18 cellular contexts compared by ENCODE assay signal in genomic region chr22:50672041-50672440, GRCh38. TPM values are rescaled to one million over a fixed set of nuclear protein-coding genes. Genes with fewer than 3 reads are reported as not detected.
DNase-seq lines count a peak whose midpoint lies in the region; ATAC-seq, FAIRE-seq and TF ChIP-seq lines count a peak whose summit lies in the region.
"Had no signal": no experiment of that assay in that cellular context is flagged by ENCODE, and none has a peak within 500 bp of the region (broad histone marks: within the 10 kb centered on the region; RNA-seq: fewer than 3 reads in every experiment).

No MANE protein-coding gene starts in this region.

- no peak overlapping the region for H2AFZ ChIP-seq in endothelial cell of umbilical vein (ENCODE audit: low read depth, low read length)

- intact Hi-C loops in endothelial cell of umbilical vein (cut with micrococcal nuclease): loop anchor here (1.0 to 5.0 kb wide), 6 partner anchors 16 to 147 kb away; partner anchors contain the start of genes ARSA, CPT1B and SCO2

- TF ChIP-seq POLR2A in endothelial cell of umbilical vein (IDR thresholded peaks at IDR 0.05; ENCODE audit: low read depth, low read length): no peak

- DNase-seq in KG1 (lab: John Stamatoyannopoulos, UW) (peak; percentile 68), endothelial cell of umbilical vein (ENCODE audit: low read depth, low spot score) (no peak), lung (ENCODE audit: low spot score) (no peak), substantia nigra (lab: John Stamatoyannopoulos, UW) (no peak), SJCRH30 (no peak), DMS114 treated with DMSO at 0.1 percent for 48 hours (lab: John Stamatoyannopoulos, UW; ENCODE audit: unreplicated experiment) (no peak), NCI-H226 (no peak)
- DNase-seq in stimulated activated effector memory CD8-positive, alpha-beta T cell treated with anti-CD3 and anti-CD28 coated beads, Interleukin-12 subunit alpha, Interleukin-12 subunit beta, amount 100 ng/mL, for 72 hours (ENCODE audit: low spot score in 2 of 2): no peak
- DNase-seq: activated CD8-positive, alpha-beta memory T cell treated with anti-CD3 and anti-CD28 coated beads, Interleukin-2, amount 50 U/mL, for 48 hours; activated naive CD4-positive, alpha-beta T cell; NCI-H1092; NCI-H2171; NK-92 treated with Interleukin-12 subunit alpha and Interleukin-12 subunit beta, amount 100 ng/mL, for 24 hours; small intestine had no signal

- BruUV-seq in endothelial cell of umbilical vein (replicated peaks; lab: Mats Ljungman, UMichigan): no TSS peak

- WGBS in lung, 2 donors: 30 to 49% methylated on average over 8 of the region's 8 CpGs

- peaks cover 26% of the 10 kb centered on the region for H3K4me1 Mint-ChIP-seq in stimulated activated effector memory CD8-positive, alpha-beta T cell treated with anti-CD3 and anti-CD28 coated beads, Interleukin-12 subunit alpha, Interleukin-12 subunit beta, amount 100 ng/mL, for 72 hours

- ATAC-seq in lung (ENCODE audit: insufficient read depth, low FRiP score): no peak
- no peak for ATAC-seq in stimulated activated effector memory CD8-positive, alpha-beta T cell treated with anti-CD3 and anti-CD28 coated beads, Interleukin-12 subunit alpha, Interleukin-12 subunit beta, amount 100 ng/mL, for 72 hours
- ATAC-seq: activated CD4-positive, CD25-positive, alpha-beta regulatory T cell treated with anti-CD3 and anti-CD28 coated beads, Interleukin-2, amount 50 U/mL, for 24 hours; stimulated activated memory B cell treated with anti-CD40 and anti-IgM and Interleukin-4, amounts not matched to agents 10 μg/mL and 1 μg/mL and 100 μg/mL, for 72 hours had no signal

- H3K4me3 ChIP-seq in endothelial cell of umbilical vein (replicated peaks in 1 of 3; ENCODE audit: insufficient read depth in 1 of 3, low read depth in 1 of 3, low read length in 3 of 3) (peak overlapping the region in 1 of 3 experiments; percentile 74), lung (no peak overlapping the region), SJCRH30 (no peak overlapping the region)

- no peaks in the 10 kb centered on the region for H3K9me3 ChIP-seq in endothelial cell of umbilical vein (replicated peaks; ENCODE audit: control insufficient read depth, insufficient read depth, low read length)
- peaks cover 0 to 5% of the 10 kb centered on the region in 2 donors for H3K9me3 ChIP-seq in lung (ENCODE audit: control insufficient read depth in 2 of 2, insufficient read depth in 1 of 2, low read length in 1 of 2)
- H3K9me3 ChIP-seq in SJCRH30 (replicated peaks): no peaks in the 10 kb centered on the region

- CTCF ChIA-PET in endothelial cell of umbilical vein (lab: Charles Lee): interaction anchor here (1.0 to 6.1 kb wide), 5 partner anchors 13 to 51 kb away, joined by 3 to 64 read pairs (median 9); partner anchors contain the start of gene ARSA

- H4K20me1 ChIP-seq in endothelial cell of umbilical vein (replicated peaks; ENCODE audit: control insufficient read depth, extremely low read depth, insufficient read depth, low read length): no peaks in the 10 kb centered on the region

- H3K9me3 Mint-ChIP-seq in stimulated activated effector memory CD8-positive, alpha-beta T cell treated with anti-CD3 and anti-CD28 coated beads, Interleukin-12 subunit alpha, Interleukin-12 subunit beta, amount 100 ng/mL, for 72 hours: no peaks in the 10 kb centered on the region
- H3K9me3 Mint-ChIP-seq: stimulated activated memory B cell treated with anti-CD40 and anti-IgM and Interleukin-4, amounts not matched to agents 10 μg/mL and 1 μg/mL and 100 μg/mL, for 72 hours; T-helper 1 cell treated with Interleukin-12 subunit alpha and Interleukin-12 subunit beta and Interleukin-4 antibody, amounts not matched to agents 30 μg/mL and 1 μg/mL, for 36 hours had no signal

- H3K9me1 ChIP-seq in endothelial cell of umbilical vein (replicated peaks; ENCODE audit: control insufficient read depth, extremely low read depth, insufficient read depth, low read length): no peaks in the 10 kb centered on the region

- TF ChIP-seq CTCF in endothelial cell of umbilical vein (IDR thresholded peaks at IDR 0.05; ENCODE audit: extremely low read depth in 1 of 2, insufficient read depth in 1 of 2, low read depth in 1 of 2, low read length in 2 of 2): no peak
- TF ChIP-seq CTCF in lung (IDR thresholded peaks at IDR 0.05; ENCODE audit: control extremely low read depth, extremely low read depth): no peak

- no peak for FAIRE-seq in endothelial cell of umbilical vein (lab: Jason Lieb, UNC)
- FAIRE-seq: GM19239, small intestine had no signal

- peaks cover 34% of the 10 kb centered on the region for H3K79me2 ChIP-seq in endothelial cell of umbilical vein (ENCODE audit: control insufficient read depth, insufficient read depth, low read length)

- peak overlapping the region; percentile 28 for H3K4me2 ChIP-seq in endothelial cell of umbilical vein (ENCODE audit: insufficient read depth, low read length)

- peak overlapping the region; percentile 9 for H3K4me3 Mint-ChIP-seq in stimulated activated effector memory CD8-positive, alpha-beta T cell treated with anti-CD3 and anti-CD28 coated beads, Interleukin-12 subunit alpha, Interleukin-12 subunit beta, amount 100 ng/mL, for 72 hours

- dilution Hi-C loops in endothelial cell of umbilical vein (cut with MboI; ENCODE audit: extremely low pct_ligation_motif_present, low sequenced_read_pairs): no loop called here

- H3K36me3 ChIP-seq in endothelial cell of umbilical vein (ENCODE audit: control insufficient read depth in 2 of 2, extremely low read depth in 1 of 2, insufficient read depth in 2 of 2, low read length in 2 of 2): peaks cover 0 to 20% of the 10 kb centered on the region in 2 experiments
- peaks cover 0 to 5% of the 10 kb centered on the region in 2 donors for H3K36me3 ChIP-seq in lung (ENCODE audit: control insufficient read depth in 2 of 2, insufficient read depth in 2 of 2, low read length in 2 of 2)
- H3K36me3 ChIP-seq in SJCRH30: no peaks in the 10 kb centered on the region

- H3K27ac Mint-ChIP-seq in stimulated activated effector memory CD8-positive, alpha-beta T cell treated with anti-CD3 and anti-CD28 coated beads, Interleukin-12 subunit alpha, Interleukin-12 subunit beta, amount 100 ng/mL, for 72 hours: no peak overlapping the region
- H3K27ac Mint-ChIP-seq: stimulated activated memory B cell treated with anti-CD40 and anti-IgM and Interleukin-4, amounts not matched to agents 10 μg/mL and 1 μg/mL and 100 μg/mL, for 72 hours had no signal

- H3K27ac ChIP-seq in endothelial cell of umbilical vein (ENCODE audit: insufficient read depth, low read depth, low read length): peak overlapping the region; percentile 94
- peak overlapping the region; percentile 76 to 94 for H3K27ac ChIP-seq in lung (ENCODE audit: low read depth in 1 of 2, low read length in 1 of 2)
- no peak overlapping the region for H3K27ac ChIP-seq in substantia nigra (ENCODE audit: low read depth, low read length, poor library complexity, severe bottlenecking)
- H3K27ac ChIP-seq in SJCRH30: no peak overlapping the region

- peak overlapping the region; percentile 64 for H3K9ac ChIP-seq in endothelial cell of umbilical vein (replicated peaks; ENCODE audit: extremely low read depth, insufficient read depth, low read length)

- POLR2A ChIA-PET in endothelial cell of umbilical vein (lab: Charles Lee): interaction anchor here (0.9 kb wide), 1 partner anchor 44 kb away, joined by 3 read pairs; the partner anchor contains the start of gene ARSA

- peaks cover 31% of the 10 kb centered on the region for H3K4me1 ChIP-seq in endothelial cell of umbilical vein (ENCODE audit: control insufficient read depth, extremely low read depth, insufficient read depth, low read length)
- H3K4me1 ChIP-seq in lung (ENCODE audit: control insufficient read depth in 2 of 2, insufficient read depth in 2 of 2, low read length in 2 of 2): peaks cover 0 to 7% of the 10 kb centered on the region in 2 donors
- no peaks in the 10 kb centered on the region for H3K4me1 ChIP-seq in SJCRH30

- H3K27me3 ChIP-seq in endothelial cell of umbilical vein (ENCODE audit: control insufficient read depth in 2 of 2, insufficient read depth in 2 of 2, low read length in 2 of 2): no peaks in the 10 kb centered on the region
- no peaks in the 10 kb centered on the region for H3K27me3 ChIP-seq in lung (ENCODE audit: control insufficient read depth, insufficient read depth)
- H3K27me3 ChIP-seq in SJCRH30: 0 out of 2 replicates have a peak, but pooled peaks cover 12% of the 10 kb centered on the region

- H3K36me3 Mint-ChIP-seq in stimulated activated effector memory CD8-positive, alpha-beta T cell treated with anti-CD3 and anti-CD28 coated beads, Interleukin-12 subunit alpha, Interleukin-12 subunit beta, amount 100 ng/mL, for 72 hours: peaks cover 5% of the 10 kb centered on the region
- H3K36me3 Mint-ChIP-seq: stimulated activated memory B cell treated with anti-CD40 and anti-IgM and Interleukin-4, amounts not matched to agents 10 μg/mL and 1 μg/mL and 100 μg/mL, for 72 hours had no signal

RNA-seq across cellular contexts. Expression of gene SHANK3, which starts 0.6 kb away (rescaled TPM):
- 137 and 158 TPM in 2 replicates for total RNA-seq in endothelial cell of umbilical vein
- polyA plus RNA-seq in endothelial cell of umbilical vein: 26.1 and 29.7 TPM in 2 replicates
- polyA plus RNA-seq in endothelial cell of umbilical vein (2011; cell fraction: cytosol; rRNA removed): 11.8 and 19.1 TPM in 2 replicates
- polyA plus RNA-seq in endothelial cell of umbilical vein (2011; cell fraction: nucleus; rRNA removed): 180 and 181 TPM in 2 replicates
- 37.4 and 44.9 TPM in 2 replicates for polyA plus RNA-seq in endothelial cell of umbilical vein (2012)
- polyA minus RNA-seq in endothelial cell of umbilical vein: 21.8 and 32.5 TPM in 2 replicates
- not detected for polyA minus RNA-seq in endothelial cell of umbilical vein (2011; cell fraction: cytosol; rRNA and poly(A)+ RNA removed)
- 55.9 and 115 TPM in 2 replicates for polyA minus RNA-seq in endothelial cell of umbilical vein (2011; cell fraction: nucleus; rRNA and poly(A)+ RNA removed)
- 10 to 100 TPM; 17.1 to 44.0 TPM for total RNA-seq in lung
- polyA plus RNA-seq in lung: 10 to 100 TPM; 15.5 to 28.5 TPM
- 0.08 and 0.12 TPM in 2 replicates for total RNA-seq in SJCRH30 (2014; rRNA removed; shearing (Covaris generic))

RNA-seq across cellular contexts. Expression of gene ARSA, which starts 44.1 kb away (rescaled TPM):
- total RNA-seq in endothelial cell of umbilical vein (19.3 and 22.3 TPM in 2 replicates), lung (10 to 100 TPM; 21.2 to 57.7 TPM)
- polyA plus RNA-seq in endothelial cell of umbilical vein (33.6 and 47.7 TPM in 2 replicates), lung (10 to 100 TPM; 34.7 to 46.3 TPM)
- polyA plus RNA-seq in endothelial cell of umbilical vein (2011; cell fraction: cytosol; rRNA removed): 10.9 and 16.5 TPM in 2 replicates
- 63.1 and 81.2 TPM in 2 replicates for polyA plus RNA-seq in endothelial cell of umbilical vein (2011; cell fraction: nucleus; rRNA removed)
- polyA plus RNA-seq in endothelial cell of umbilical vein (2012): 17.5 and 28.3 TPM in 2 replicates
- polyA minus RNA-seq in endothelial cell of umbilical vein: 6.4 and 8.9 TPM in 2 replicates
- polyA minus RNA-seq in endothelial cell of umbilical vein (2011; cell fraction: cytosol; rRNA and poly(A)+ RNA removed): 3.2 TPM
- polyA minus RNA-seq in endothelial cell of umbilical vein (2011; cell fraction: nucleus; rRNA and poly(A)+ RNA removed): 7.6 and 14.0 TPM in 2 replicates
- total RNA-seq in SJCRH30 (2014; rRNA removed; shearing (Covaris generic)): 1.8 TPM in 2 replicates

Comparison
In these comparisons a context has a peak if more than half of its experiments do, and no peak if none do; other contexts are left out.
1. H3K27ac ChIP-seq: peak in endothelial cell of umbilical vein (single experiment) and lung (2 of 2); none in substantia nigra (single experiment) and SJCRH30 (single experiment).
2. RNA of gene SHANK3, which starts 0.6 kb away (total RNA-seq): 137 to 158 TPM in endothelial cell of umbilical vein and 17.1 to 44.0 TPM in lung; 0.08 to 0.12 TPM in SJCRH30; every median in the first group is over 10 times any median in the second.